7 cellular contexts compared by ENCODE assay signal in the genomic region with DNA sequence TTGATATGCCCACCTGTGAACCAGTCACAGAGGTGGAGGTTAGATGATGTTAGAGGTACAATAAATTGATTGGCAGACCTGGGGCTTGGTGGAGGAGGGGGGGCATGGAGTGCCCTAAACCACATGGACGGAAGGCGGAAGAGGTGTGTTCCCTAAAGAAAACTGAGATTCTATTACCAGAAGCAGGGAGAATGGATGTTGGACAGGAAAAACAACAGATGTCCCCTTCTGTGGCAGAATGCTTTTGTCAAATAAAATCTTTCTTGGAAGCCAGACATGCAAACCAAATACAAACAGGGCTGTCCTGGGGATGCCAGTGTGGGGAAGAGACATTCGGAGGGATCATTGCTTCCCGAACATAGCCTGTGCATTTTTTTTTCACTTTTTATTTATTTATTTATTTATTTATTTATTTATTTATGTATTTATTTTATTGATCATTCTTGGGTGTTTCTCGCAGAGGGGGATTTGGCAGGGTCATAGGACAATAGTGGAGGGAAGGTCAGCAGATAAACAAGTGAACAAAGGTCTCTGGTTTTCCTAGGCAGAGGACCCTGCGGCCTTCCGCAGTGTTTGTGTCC.
DNase-seq lines count a peak whose midpoint lies in the region; ATAC-seq, FAIRE-seq and TF ChIP-seq lines count a peak whose summit lies in the region.
"Not testable (repeated sequence)": the region's sequence is repeated elsewhere in the genome, so short reads cannot be mapped to it uniquely, and the experiment has no call there.

No MANE protein-coding gene starts in this region.

- H3K4me3 ChIP-seq in A549 = not testable (repeated sequence)

- TF ChIP-seq POLR2A in A549 (IDR thresholded peaks at IDR 0.05; ENCODE audit: low read length) = not testable (repeated sequence)

- not testable (repeated sequence) for H3K9me3 Mint-ChIP-seq in mesothelial cell of epicardium; stimulated activated naive B cell treated with anti-CD40 and anti-IgM and Interleukin-4, amounts not matched to agents 10 μg/mL and 1 μg/mL and 100 μg/mL, for 72 hours

- CTCF ChIA-PET in A549 (lab: Yijun Ruan, JAX) = not testable (repeated sequence)

- FAIRE-seq in A549 (lab: Jason Lieb, UNC) = not testable (repeated sequence)

- H3K27me3 Mint-ChIP-seq in mesothelial cell of epicardium (ENCODE audit: low read depth) = not testable (repeated sequence)
- peaks cover 5 to 18% of the 10 kb centered on the region in 2 donors for H3K27me3 Mint-ChIP-seq in stimulated activated naive B cell treated with anti-CD40 and anti-IgM and Interleukin-4, amounts not matched to agents 10 μg/mL and 1 μg/mL and 100 μg/mL, for 72 hours

- peaks cover 60% of the 10 kb centered on the region for H3K4me1 Mint-ChIP-seq in mesothelial cell of epicardium
- H3K4me1 Mint-ChIP-seq in stimulated activated naive B cell treated with anti-CD40 and anti-IgM and Interleukin-4, amounts not matched to agents 10 μg/mL and 1 μg/mL and 100 μg/mL, for 72 hours = not testable (repeated sequence)

- 96% methylated on average over 5 of the region's 7 CpGs for WGBS in A549 (ENCODE audit: missing lambda C conversion rate)

- TF ChIP-seq EP300 in A549 (IDR thresholded peaks at IDR 0.05) = not testable (repeated sequence)

- not testable (repeated sequence) for H3K4me2 ChIP-seq in A549

- not testable (repeated sequence) for H3K4me3 Mint-ChIP-seq in mesothelial cell of epicardium; stimulated activated naive B cell treated with anti-CD40 and anti-IgM and Interleukin-4, amounts not matched to agents 10 μg/mL and 1 μg/mL and 100 μg/mL, for 72 hours

- H3K4me1 ChIP-seq in A549 = not testable (repeated sequence)

- H3K9me3 ChIP-seq in A549 = not testable (repeated sequence)

- TF ChIP-seq RAD21 in A549 (conservative IDR thresholded peaks at IDR 0.05 in 1 of 2, IDR thresholded peaks at IDR 0.05 in 1 of 2) = not testable (repeated sequence)

- H3K27ac ChIP-seq in A549 = not testable (repeated sequence)

- DNase-seq in A549 (ENCODE audit: low read depth in 1 of 2, low spot score in 1 of 2); mesothelial cell of epicardium (ENCODE audit: low spot score in 2 of 2, unreplicated experiment in 2 of 2); stimulated activated naive B cell treated with anti-CD40 and anti-IgM and Interleukin-4, amounts not matched to agents 10 μg/mL and 1 μg/mL and 100 μg/mL, for 72 hours: not testable (repeated sequence)
- DNase-seq in NCI-H1694 (lab: John Stamatoyannopoulos, UW) (peak; percentile 54), NCI-H446 (lab: John Stamatoyannopoulos, UW) (peak; percentile 11 to 64), ecto neural progenitor cell (ENCODE audit: low spot score) (peak; percentile 24)
- DNase-seq in activated CD8-positive, alpha-beta memory T cell treated with anti-CD3 and anti-CD28 coated beads for 24 hours = peak; percentile 19

- POLR2A ChIA-PET in A549 (lab: Yijun Ruan, JAX) = not testable (repeated sequence)

- H3K27ac Mint-ChIP-seq in mesothelial cell of epicardium = peak overlapping the region; percentile 60
- peak overlapping the region; percentile 20 for H3K27ac Mint-ChIP-seq in stimulated activated naive B cell treated with anti-CD40 and anti-IgM and Interleukin-4, amounts not matched to agents 10 μg/mL and 1 μg/mL and 100 μg/mL, for 72 hours

- H3K36me3 Mint-ChIP-seq in mesothelial cell of epicardium; stimulated activated naive B cell treated with anti-CD40 and anti-IgM and Interleukin-4, amounts not matched to agents 10 μg/mL and 1 μg/mL and 100 μg/mL, for 72 hours: not testable (repeated sequence)

- TF ChIP-seq CTCF in A549 (IDR thresholded peaks at IDR 0.05); mesothelial cell of epicardium (IDR thresholded peaks at IDR 0.05; ENCODE audit: unreplicated experiment): not testable (repeated sequence)

- not testable (repeated sequence) for ATAC-seq in A549; stimulated activated naive B cell treated with anti-CD40 and anti-IgM and Interleukin-4, amounts not matched to agents 10 μg/mL and 1 μg/mL and 100 μg/mL, for 72 hours (replicated peaks)

TF ChIP-seq in A549, 52 proteins besides CTCF, POLR2A, EP300 and RAD21:
- peak; percentile 58 for TF ChIP-seq ZC3H11A (IDR thresholded peaks at IDR 0.05)
